ENCODE assay signal across 16 cellular contexts in genomic region chr5:40554048-40554447, GRCh38.
DNase-seq lines count a peak whose midpoint lies in the region; ATAC-seq and TF ChIP-seq lines count a peak whose summit lies in the region.
"Had no signal": no experiment of that assay in that cellular context is flagged by ENCODE, and none has a peak within 500 bp of the region (broad histone marks: within the 10 kb centered on the region; RNA-seq: fewer than 3 reads in every experiment).

No MANE protein-coding gene starts in this region.

- H2AK9ac ChIP-seq in IMR-90 (replicated peaks; ENCODE audit: low read depth, low read length, poor library complexity), result no peak overlapping the region

- H2AK5ac ChIP-seq in IMR-90 (ENCODE audit: low read depth, low read length), result peak overlapping the region; percentile 98

- CTCF ChIA-PET in IMR-90 (lab: Yijun Ruan, JAX), result no interaction called here

- H3K9me1 ChIP-seq in IMR-90 (ENCODE audit: insufficient read depth, low read length), result peaks cover 4% of the 10 kb centered on the region

- no peaks in the 10 kb centered on the region for H3K27me3 ChIP-seq in IMR-90 (ENCODE audit: control insufficient read depth, insufficient read depth, low read length)

- peaks cover 12% of the 10 kb centered on the region for H3K4me1 ChIP-seq in IMR-90 (ENCODE audit: control insufficient read depth, insufficient read depth, low read length)
- H3K4me1 ChIP-seq: HAP-1 had no signal

- H3K18ac ChIP-seq in IMR-90 (ENCODE audit: low read depth, low read length), result peak overlapping the region; percentile 90

- intact Hi-C loops in IMR-90 (cut with micrococcal nuclease) (no loop called here), left colon (cut with DNase I, micrococcal nuclease) (no loop called here), lower leg skin (cut with DNase I; ENCODE audit: low total_unique reads) (no loop called here)

- H2AFZ ChIP-seq in IMR-90 (replicated peaks; ENCODE audit: low read length, poor library complexity), result no peak overlapping the region

- peak overlapping the region; percentile 98; the same call in 2 of the 3 replicates for H2BK15ac ChIP-seq in IMR-90 (ENCODE audit: low read depth, low read length)

- TF ChIP-seq POLR2A in IMR-90 (IDR thresholded peaks at IDR 0.05; ENCODE audit: low read depth, low read length), result no peak
- TF ChIP-seq POLR2A in lower leg skin (IDR thresholded peaks at IDR 0.05), result no peak

- no peak overlapping the region for H3K56ac ChIP-seq in IMR-90 (ENCODE audit: extremely low read depth, insufficient read depth, low read length)

- no peak overlapping the region for H3K4me3 ChIP-seq in IMR-90 (ENCODE audit: insufficient read depth, low read depth, low read length)
- no peak overlapping the region for H3K4me3 ChIP-seq in lower leg skin (ENCODE audit: low read depth, poor library complexity, severe bottlenecking)
- H3K4me3 ChIP-seq: GM12878, HAP-1 had no signal

- no peak overlapping the region for H3K23ac ChIP-seq in IMR-90 (ENCODE audit: low read depth, low read length)

- no peaks in the 10 kb centered on the region for H3K79me1 ChIP-seq in IMR-90 (ENCODE audit: low read depth in 1 of 2, low read length in 2 of 2)

- ATAC-seq in IMR-90 (ENCODE audit: low read depth), result no peak
- ATAC-seq in left colon, result peak; percentile 66
- no peak for ATAC-seq in HG02852 (IDR thresholded peaks at IDR 0.05; ENCODE audit: unreplicated experiment)
- ATAC-seq: GM12878 had no signal

- peak overlapping the region; percentile 36 to 84; a peak in 3 of 4 replicates for H4K8ac ChIP-seq in IMR-90 (ENCODE audit: low read depth in 2 of 2, low read length in 2 of 2)

- TF ChIP-seq CTCF in IMR-90 (conservative IDR thresholded peaks at IDR 0.05; ENCODE audit: low read depth, low read length) (no peak), lower leg skin (IDR thresholded peaks at IDR 0.05) (no peak)

- H3K4me2 ChIP-seq in IMR-90 (ENCODE audit: low read depth, low read length), result no peak overlapping the region

- DNase-seq in IMR-90 (no peak), OCI-M1 (lab: John Stamatoyannopoulos, UW) (peak; percentile 32), left colon (no peak), lower leg skin (ENCODE audit: low spot score in 2 of 2) (no peak), NCI-H2227 (lab: John Stamatoyannopoulos, UW; ENCODE audit: unreplicated experiment) (no peak), DMS153 (lab: John Stamatoyannopoulos, UW) (no peak)
- DNase-seq: AML-193; Caco-2; CD4-positive, alpha-beta T cell; DMS79; KBM-7 had no signal

- no peak overlapping the region for H3K27ac ChIP-seq in IMR-90 (ENCODE audit: insufficient read depth, low read length)
- H3K27ac ChIP-seq: C4-2B, HL-60 had no signal

- in situ Hi-C loops in IMR-90 (cut with MboI; ENCODE audit: low sequenced_read_pairs), result no loop called here

- peak overlapping the region; percentile 73 for H2BK5ac ChIP-seq in IMR-90 (ENCODE audit: low read depth, low read length, poor library complexity, severe bottlenecking)

- peak overlapping the region; percentile 91 for H4K5ac ChIP-seq in IMR-90 (ENCODE audit: low read depth, low read length)

- no peaks in the 10 kb centered on the region for H4K20me1 ChIP-seq in IMR-90 (ENCODE audit: insufficient read depth, low read length)

- no peak overlapping the region for H3K9ac ChIP-seq in IMR-90 (ENCODE audit: low read depth, low read length)

- no peaks in the 10 kb centered on the region for H3K36me3 ChIP-seq in IMR-90 (ENCODE audit: control insufficient read depth, insufficient read depth, low read length)
- H3K36me3 ChIP-seq: HAP-1 had no signal

- H4K91ac ChIP-seq in IMR-90 (ENCODE audit: insufficient read depth, low read depth, low read length), result peak overlapping the region; percentile 91

- no peak for TF ChIP-seq RAD21 in IMR-90 (IDR thresholded peaks at IDR 0.05; ENCODE audit: low read length)

- H3K14ac ChIP-seq in IMR-90 (replicated peaks; ENCODE audit: low read depth, low read length), result peak overlapping the region; percentile 89

- no peaks in the 10 kb centered on the region for H3K9me3 ChIP-seq in IMR-90 (ENCODE audit: control insufficient read depth, insufficient read depth, low read length)
- H3K9me3 ChIP-seq: Caco-2, HAP-1 had no signal

- POLR2A ChIA-PET in IMR-90 (lab: Charles Lee; ENCODE audit: unreplicated experiment), result no interaction called here

- no TSS peak for BruUV-seq in IMR-90 (replicated peaks; lab: Mats Ljungman, UMichigan)

- dilution Hi-C loops in IMR-90 (cut with HindIII; ENCODE audit: low sequenced_read_pairs, unreplicated experiment), result no loop called here

- WGBS in IMR-90 (ENCODE audit: extremely low coverage in 2 of 2, insufficient read length in 1 of 2), 2 experiments, result no CpG with 5 or more reads among the region's 1 CpG
- 94 to 97% methylated on average over 1 of the region's 1 CpG for WGBS in lower leg skin, 2 donors

- peak overlapping the region; percentile 98 for H2BK20ac ChIP-seq in IMR-90 (ENCODE audit: low read depth, low read length)

- H3K4ac ChIP-seq in IMR-90 (ENCODE audit: low read depth, low read length), result peak overlapping the region; percentile 88

- peak overlapping the region; percentile 91 for H2BK120ac ChIP-seq in IMR-90 (ENCODE audit: low read depth, low read length)

TF ChIP-seq in IMR-90, 13 proteins besides CTCF, POLR2A, EP300 and RAD21:
- TF ChIP-seq CHD1 (IDR thresholded peaks at IDR 0.05; ENCODE audit: low read depth, low read length), result no peak
- TF ChIP-seq NFE2L2 (IDR thresholded peaks at IDR 0.05; ENCODE audit: low read depth, low read length), result no peak
- no peak for TF ChIP-seq FOS (IDR thresholded peaks at IDR 0.05; ENCODE audit: low read depth, low read length)
- TF ChIP-seq MAFK (IDR thresholded peaks at IDR 0.05; ENCODE audit: low read depth, low read length), result no peak
- TF ChIP-seq RCOR1 (IDR thresholded peaks at IDR 0.05; ENCODE audit: insufficient replicate concordance, low read length), result no peak
- TF ChIP-seq USF2 (IDR thresholded peaks at IDR 0.05; ENCODE audit: low read depth, low read length), result no peak
